1 cellular context compared by ENCODE assay signal in genomic region chr15:69325456-69325971, GRCh38.
TF ChIP-seq lines count a peak whose summit lies in the region.

No MANE protein-coding gene starts in this region.

TF ChIP-seq in K562, 482 proteins besides CTCF, POLR2A, EP300 and RAD21 (continued from another document):
- 0 out of 2 replicates have a peak, but pooled peaks have one; percentile 31 for TF ChIP-seq USF2 (CRISPR knock-in tag; IDR thresholded peaks at IDR 0.05)
- TF ChIP-seq ZNF24 (IDR thresholded peaks at IDR 0.05): peak; percentile 91
- no peak for TF ChIP-seq SMC3 (conservative IDR thresholded peaks at IDR 0.05; ENCODE audit: insufficient read depth, low read depth, low read length)
- no peak for TF ChIP-seq ZNF217 (CRISPR knock-in tag; IDR thresholded peaks at IDR 0.05)
